Comparison of ENCODE assay signal across 8 cellular contexts in genomic region chr3:43621974-43622739, GRCh38. TPM values are rescaled to one million over a fixed set of nuclear protein-coding genes. Genes with fewer than 3 reads are reported as not detected.
DNase-seq lines count a peak whose midpoint lies in the region; ATAC-seq and TF ChIP-seq lines count a peak whose summit lies in the region.

Gene ANO10, minus strand, starts transcription at chr3:43622011. Its CDS starts 16,159 bp downstream, at chr3:43605852.

- peak within 1 kb of the TSS; percentile 62 for H3K27ac Mint-ChIP-seq in activated T-cell treated with anti-CD3 and anti-CD28 coated beads, Interleukin-2, amount 50 U/mL, for 72 hours

- no peaks in the 10 kb centered on the region for H3K36me3 Mint-ChIP-seq in activated T-cell treated with anti-CD3 and anti-CD28 coated beads, Interleukin-2, amount 50 U/mL, for 72 hours (ENCODE audit: insufficient read depth in 2 of 2)

- H3K4me3 ChIP-seq in Peyer's patch = peak within 1 kb of the TSS; percentile 82 to 99 (median 92)
- H3K4me3 ChIP-seq in mucosa of stomach (ENCODE audit: low read length) = peak within 1 kb of the TSS; percentile 73

- DNase-seq in DMS53 treated with DMSO at 0.1 percent for 48 hours (lab: John Stamatoyannopoulos, UW; ENCODE audit: unreplicated experiment) = peak; percentile 70
- DNase-seq in KG1 (lab: John Stamatoyannopoulos, UW) = peak; percentile 91
- peak; percentile 96 to 99 (median 99) for DNase-seq in Peyer's patch
- peak; percentile 96 to 98 for DNase-seq in activated T-cell treated with anti-CD3 and anti-CD28 coated beads, Interleukin-2, amount 50 U/mL, for 72 hours
- DNase-seq in stimulated activated CD8-positive, alpha-beta memory T cell treated with anti-CD3 and anti-CD28 coated beads, Interleukin-4, amount 100 ng/mL, for 48 hours = peak; percentile 99

- peaks cover 28% of the 10 kb centered on the region for H3K4me1 Mint-ChIP-seq in activated T-cell treated with anti-CD3 and anti-CD28 coated beads, Interleukin-2, amount 50 U/mL, for 72 hours (ENCODE audit: low read depth)

- H3K27me3 Mint-ChIP-seq in activated T-cell treated with anti-CD3 and anti-CD28 coated beads, Interleukin-2, amount 50 U/mL, for 72 hours (ENCODE audit: low read depth) = no peaks in the 10 kb centered on the region

- no peak for TF ChIP-seq CTCF in Peyer's patch (IDR thresholded peaks at IDR 0.05)

- peak; percentile 92 for ATAC-seq in GM21737 (IDR thresholded peaks at IDR 0.05; ENCODE audit: unreplicated experiment)
- ATAC-seq in activated T-cell treated with anti-CD3 and anti-CD28 coated beads, Interleukin-2, amount 50 U/mL, for 72 hours (replicated peaks in 1 of 2) = peak; percentile 92 to 94
- peak; percentile 100 for ATAC-seq in esophagus mucosa

- H3K9ac ChIP-seq in mucosa of stomach (ENCODE audit: low read length) = peak within 1 kb of the TSS; percentile 85

- TF ChIP-seq POLR2A in Peyer's patch (IDR thresholded peaks at IDR 0.05) = peak in 1 of 2 donors; percentile 73

- H3K9me3 Mint-ChIP-seq in activated T-cell treated with anti-CD3 and anti-CD28 coated beads, Interleukin-2, amount 50 U/mL, for 72 hours = no peaks in the 10 kb centered on the region

- H3K36me3 ChIP-seq in Peyer's patch = no peaks in the 10 kb centered on the region
- no peaks in the 10 kb centered on the region for H3K36me3 ChIP-seq in mucosa of stomach (ENCODE audit: control insufficient read depth, insufficient read depth, low read length)

- H3K4me1 ChIP-seq in Peyer's patch = peaks cover 0 to 5% (median 0%) of the 10 kb centered on the region in 4 donors
- peaks cover 4% of the 10 kb centered on the region for H3K4me1 ChIP-seq in mucosa of stomach (ENCODE audit: control insufficient read depth, insufficient read depth, low read length)

- peak within 1 kb of the TSS; percentile 87 to 95 for H3K4me3 Mint-ChIP-seq in activated T-cell treated with anti-CD3 and anti-CD28 coated beads, Interleukin-2, amount 50 U/mL, for 72 hours

- H3K27ac ChIP-seq in Peyer's patch = peak within 1 kb of the TSS; percentile 79 to 91 (median 80)

- H3K27me3 ChIP-seq in Peyer's patch (no peaks in the 10 kb centered on the region), mucosa of stomach (ENCODE audit: control insufficient read depth, insufficient read depth, low read length) (no peaks in the 10 kb centered on the region)

- H3K9me3 ChIP-seq in Peyer's patch = no peaks in the 10 kb centered on the region
- H3K9me3 ChIP-seq in mucosa of stomach (ENCODE audit: control insufficient read depth, low read length) = no peaks in the 10 kb centered on the region

RNA-seq across cellular contexts. Expression of gene ANO10, which starts in this region (rescaled TPM):
- total RNA-seq in Peyer's patch (100 to 1,000 TPM in 1 of 4 donors, 10 to 100 TPM in 3; 33.8 to 110 (median 70.0) TPM), esophagus mucosa (24.8 TPM)
- total RNA-seq in activated T-cell treated with anti-CD3 and anti-CD28 coated beads, Interleukin-2, amount 50 U/mL, for 72 hours = 10 to 100 TPM; 10.7 to 11.8 TPM

Comparison
In these comparisons a context has a peak if more than half of its experiments do, and no peak if none do; other contexts are left out.
1. Peak in every context shown above with its lines: DNase-seq, ATAC-seq, H3K4me3 ChIP-seq and H3K27ac ChIP-seq.